ENCODE assay signal across 1 cellular context in genomic region chr22:28917747-28918543, GRCh38.
TF ChIP-seq lines count a peak whose summit lies in the region.

No MANE protein-coding gene starts in this region.

TF ChIP-seq in GM12878, 131 proteins besides CTCF, POLR2A, EP300 and RAD21:
- TF ChIP-seq ZNF687 (IDR thresholded peaks at IDR 0.05) (no peak), TBL1XR1 (IDR thresholded peaks at IDR 0.05; ENCODE audit: low read depth, low read length) (no peak), NFXL1 (IDR thresholded peaks at IDR 0.05; ENCODE audit: borderline replicate concordance) (no peak), LARP7 (IDR thresholded peaks at IDR 0.05) (no peak), SUPT20H (IDR thresholded peaks at IDR 0.05; ENCODE audit: borderline replicate concordance, control insufficient read depth, low read depth, low read length) (no peak), USF1 (IDR thresholded peaks at IDR 0.05; ENCODE audit: borderline replicate concordance, extremely low read length, insufficient read depth, low read depth, low read length) (no peak), CUX1 (IDR thresholded peaks at IDR 0.05; ENCODE audit: insufficient replicate concordance, low read depth, low read length) (no peak), IKZF1 (conservative IDR thresholded peaks at IDR 0.05) (no peak; the same call in none of the 2 replicates), KLF5 (IDR thresholded peaks at IDR 0.05; ENCODE audit: partially characterized antibody) (no peak), SIX5 (IDR thresholded peaks at IDR 0.05; ENCODE audit: low read depth, low read length, severe bottlenecking) (no peak), MLLT1 (IDR thresholded peaks at IDR 0.05) (no peak), CEBPB (IDR thresholded peaks at IDR 0.05; ENCODE audit: borderline replicate concordance in 1 of 2, low read depth in 2 of 2, low read length in 2 of 2) (no peak), MTA2 (IDR thresholded peaks at IDR 0.05; ENCODE audit: low read depth) (0 out of 2 replicates have a peak, but pooled peaks have one; percentile 9), CREM (IDR thresholded peaks at IDR 0.05; ENCODE audit: low read depth) (no peak), JUND (IDR thresholded peaks at IDR 0.05; ENCODE audit: low read depth, low read length) (no peak), RELB (IDR thresholded peaks at IDR 0.05; ENCODE audit: low read depth) (peak; percentile 35; the same call in 1 of the 2 replicates), SMC3 (IDR thresholded peaks at IDR 0.05; ENCODE audit: borderline replicate concordance, low read length) (no peak), NFIC (IDR thresholded peaks at IDR 0.05; ENCODE audit: low read depth, low read length) (no peak), EZH2 (IDR thresholded peaks at IDR 0.05; ENCODE audit: borderline replicate concordance, control insufficient read depth, low read depth, low read length) (no peak), POLR2AphosphoS5 (IDR thresholded peaks at IDR 0.05; ENCODE audit: low read length) (no peak), SPI1 (IDR thresholded peaks at IDR 0.05; ENCODE audit: borderline replicate concordance, insufficient read depth, low read depth, low read length) (no peak), CHD2 (IDR thresholded peaks at IDR 0.05; ENCODE audit: borderline replicate concordance, low read depth, low read length) (no peak), TAF1 (IDR thresholded peaks at IDR 0.05; ENCODE audit: borderline replicate concordance, low read depth, low read length) (no peak), MXI1 (IDR thresholded peaks at IDR 0.05; ENCODE audit: low read depth, low read length) (no peak), RAD51 (IDR thresholded peaks at IDR 0.05) (no peak), HCFC1 (IDR thresholded peaks at IDR 0.05; ENCODE audit: low read length) (no peak), NR2F1 (conservative IDR thresholded peaks at IDR 0.05) (peak; percentile 13; the same call in 1 of the 2 replicates), ESRRA (IDR thresholded peaks at IDR 0.05; ENCODE audit: low read length) (no peak), PAX8 (IDR thresholded peaks at IDR 0.05) (no peak), REST (IDR thresholded peaks at IDR 0.05; ENCODE audit: low read depth, low read length) (no peak), IKZF2 (IDR thresholded peaks at IDR 0.05) (peak in 1 of 2 experiments; percentile 13; a peak in 2 of 4 replicates), PML (IDR thresholded peaks at IDR 0.05; ENCODE audit: low read length) (no peak)
TF ChIP-seq in GM12878: peak in this region for 4.
